In genomic region chr21:34891610-34891943, GRCh38 we compare ENCODE assay signal across 10 cellular contexts.
A peak's percentile ranks its signal among the peaks of the same experiment; 100 is the strongest.
DNase-seq lines count a peak whose midpoint lies in the region; ATAC-seq and TF ChIP-seq lines count a peak whose summit lies in the region.
"Had no signal": no experiment of that assay in that cellular context is flagged by ENCODE, and none has a peak within 500 bp of the region (broad histone marks: within the 10 kb centered on the region; RNA-seq: fewer than 3 reads in every experiment).

No MANE protein-coding gene starts in this region.

- H3K4me1 Mint-ChIP-seq in naive thymus-derived CD8-positive, alpha-beta T cell, result peaks cover 27 to 60% (median 48%) of the 10 kb centered on the region in 4 donors

- peaks cover 26% of the 10 kb centered on the region for H3K4me1 ChIP-seq in HUES48 (ENCODE audit: control insufficient read depth, insufficient read depth, low read length)

- H3K36me3 ChIP-seq in HUES48 (ENCODE audit: control insufficient read depth, insufficient read depth, low read length), result no peaks in the 10 kb centered on the region
- H3K36me3 ChIP-seq: cardiac muscle cell, WERI-Rb-1 had no signal

- H3K27ac ChIP-seq in AG04450 (ENCODE audit: low read depth, low read length) (peak overlapping the region; percentile 81), HUES48 (ENCODE audit: low read depth, low read length) (no peak overlapping the region), coronary artery (no peak overlapping the region)
- H3K27ac ChIP-seq: cardiac muscle cell, WERI-Rb-1 had no signal

- POLR2A ChIA-PET in AG04450 (lab: Yijun Ruan, JAX), result interaction anchor here (0.6 to 1.3 kb wide), 3 partner anchors 146 to 613 kb away, joined by 3 to 4 read pairs (median 4); no protein-coding TSS in a partner anchor
- POLR2A ChIA-PET in naive thymus-derived CD8-positive, alpha-beta T cell (lab: Charles Lee), result interaction anchor here (1.5 kb wide), 1 partner anchor 156 kb away, joined by 5 read pairs; no protein-coding TSS in a partner anchor

- TF ChIP-seq CTCF in AG04450 (IDR thresholded peaks at IDR 0.05; ENCODE audit: low read depth, low read length) (no peak), coronary artery (IDR thresholded peaks at IDR 0.05) (no peak)

- no peaks in the 10 kb centered on the region for H3K27me3 ChIP-seq in AG04450 (ENCODE audit: control insufficient read depth, insufficient read depth, low read length)
- peaks cover 77% of the 10 kb centered on the region for H3K27me3 ChIP-seq in HUES48 (ENCODE audit: control insufficient read depth, insufficient read depth, low read length)

- CTCF ChIA-PET in AG04450 (lab: Charles Lee), result interaction anchor here (1.0 to 2.0 kb wide), 3 partner anchors 23 to 948 kb away, joined by 3 to 5 read pairs (median 4); no protein-coding TSS in a partner anchor

- H3K9ac ChIP-seq in HUES48 (ENCODE audit: low read depth, low read length), result no peak overlapping the region

- H3K9me3 ChIP-seq in AG04450 (ENCODE audit: control insufficient read depth, insufficient read depth, low read length) (peaks cover 2% of the 10 kb centered on the region; the same call in 1 of the 2 replicates), HUES48 (ENCODE audit: control insufficient read depth, insufficient read depth, low read length) (no peaks in the 10 kb centered on the region)

- peak overlapping the region in 8 of 10 donors; percentile 56 to 77 (median 71) for H3K4me3 Mint-ChIP-seq in naive thymus-derived CD8-positive, alpha-beta T cell

- DNase-seq in AG04450 (ENCODE audit: low read depth, low spot score), result no peak
- no peak for DNase-seq in coronary artery (ENCODE audit: low spot score)
- no peak for DNase-seq in naive thymus-derived CD8-positive, alpha-beta T cell
- DNase-seq in midbrain (lab: John Stamatoyannopoulos, UW), result no peak
- no peak for DNase-seq in NCI-H1436 (lab: John Stamatoyannopoulos, UW)
- DNase-seq: WERI-Rb-1 had no signal

- no peak for ATAC-seq in naive thymus-derived CD8-positive, alpha-beta T cell
- ATAC-seq in HG03571 (IDR thresholded peaks at IDR 0.05; ENCODE audit: unreplicated experiment) (no peak), HG03521 (IDR thresholded peaks at IDR 0.05; ENCODE audit: unreplicated experiment) (no peak)

- H3K27ac Mint-ChIP-seq in naive thymus-derived CD8-positive, alpha-beta T cell, result peak overlapping the region in 6 of 10 donors; percentile 29 to 78 (median 66)

- H3K36me3 Mint-ChIP-seq in naive thymus-derived CD8-positive, alpha-beta T cell, result peaks cover 0 to 4% (median 3%) of the 10 kb centered on the region in 3 donors

- H3K27me3 Mint-ChIP-seq in naive thymus-derived CD8-positive, alpha-beta T cell, result no peaks in the 10 kb centered on the region

- H3K4me3 ChIP-seq in AG04450 (ENCODE audit: low read depth, low read length), result peak overlapping the region; percentile 55
- H3K4me3 ChIP-seq in HUES48 (ENCODE audit: low read depth, low read length), result peak overlapping the region; percentile 63
- H3K4me3 ChIP-seq in coronary artery, result peak overlapping the region; percentile 85
- H3K4me3 ChIP-seq: cardiac muscle cell had no signal

- H3K9me3 Mint-ChIP-seq in naive thymus-derived CD8-positive, alpha-beta T cell, result peaks cover 0 to 1% (median 0%) of the 10 kb centered on the region in 9 donors
